In genomic region chr10:74967850-74968620, GRCh38 we compare ENCODE assay signal across 9 cellular contexts.
DNase-seq lines count a peak whose midpoint lies in the region; ATAC-seq and TF ChIP-seq lines count a peak whose summit lies in the region.
"Had no signal": no experiment of that assay in that cellular context is flagged by ENCODE, and none has a peak within 500 bp of the region (broad histone marks: within the 10 kb centered on the region; RNA-seq: fewer than 3 reads in every experiment).

No MANE protein-coding gene starts in this region.

- DNase-seq in DMS153 (lab: John Stamatoyannopoulos, UW) (peak; percentile 71), LNCaP clone FGC (ENCODE audit: low read depth) (peak; percentile 60), RWPE1 (ENCODE audit: low spot score) (peak; percentile 15), iris pigment epithelial cell (ENCODE audit: low read depth) (peak; percentile 5), substantia nigra (lab: John Stamatoyannopoulos, UW) (no peak)
- DNase-seq: activated CD8-positive, alpha-beta memory T cell treated with anti-CD3 and anti-CD28 coated beads, Interleukin-2, amount 50 U/mL, for 48 hours had no signal

- POLR2A ChIA-PET in RWPE1 (lab: Yijun Ruan, JAX; ENCODE audit: low non-redundant PET): no interaction called here

- CTCF ChIA-PET in RWPE1 (lab: Yijun Ruan, JAX): interaction anchor here (0.6 to 0.7 kb wide), 4 partner anchors 9 to 709 kb away, joined by 3 to 6 read pairs (median 4); no protein-coding TSS in a partner anchor

- ATAC-seq in GM18870 (IDR thresholded peaks at IDR 0.05; ENCODE audit: unreplicated experiment): no peak
- no peak for ATAC-seq in GM19452 (IDR thresholded peaks at IDR 0.05; ENCODE audit: unreplicated experiment)
- ATAC-seq in HG02870 (IDR thresholded peaks at IDR 0.05; ENCODE audit: unreplicated experiment): no peak

- no peak overlapping the region for H3K4me3 ChIP-seq in LNCaP clone FGC (ENCODE audit: low read depth, low read length)

- TF ChIP-seq CTCF in LNCaP clone FGC (IDR thresholded peaks at IDR 0.05; ENCODE audit: control insufficient read depth, extremely low read depth, insufficient read depth) (no peak), RWPE1 (conservative IDR thresholded peaks at IDR 0.05; ENCODE audit: low read depth) (no peak)

- H3K27ac ChIP-seq in RWPE1 (no peak overlapping the region), substantia nigra (ENCODE audit: low read depth, low read length, poor library complexity, severe bottlenecking) (no peak overlapping the region)

Comparison
In these comparisons a context has a peak if more than half of its experiments do, and no peak if none do; other contexts are left out.
1. DNase-seq: peak in DMS153 (single experiment), LNCaP clone FGC (single experiment), RWPE1 (single experiment) and iris pigment epithelial cell (single experiment); none in substantia nigra (0 of 49).